20 cellular contexts compared by ENCODE assay signal in genomic region chr1:93148001-93148400, GRCh38.
DNase-seq lines count a peak whose midpoint lies in the region; ATAC-seq and TF ChIP-seq lines count a peak whose summit lies in the region.
"Had no signal": no experiment of that assay in that cellular context is flagged by ENCODE, and none has a peak within 500 bp of the region (broad histone marks: within the 10 kb centered on the region; RNA-seq: fewer than 3 reads in every experiment).

No MANE protein-coding gene starts in this region.

- H3K4me1 Mint-ChIP-seq in memory B cell = peaks cover 2% of the 10 kb centered on the region
- H3K4me1 Mint-ChIP-seq: nephron had no signal

- CTCF ChIA-PET in HEK293T (lab: Yijun Ruan, JAX) = interaction anchor here (0.5 kb wide), 1 partner anchor 776 kb away, joined by 3 read pairs; no protein-coding TSS in a partner anchor

- H3K4me3 ChIP-seq in brain microvascular endothelial cell (ENCODE audit: low read depth, low read length) = no peak overlapping the region
- H3K4me3 ChIP-seq: lung, psoas muscle, stomach, uterus had no signal

- H3K27ac Mint-ChIP-seq in memory B cell = peak overlapping the region; percentile 56

- DNase-seq in AG08395 (ENCODE audit: low spot score) (peak; percentile 9), GM04503 (ENCODE audit: low read depth) (peak; percentile 4), brain microvascular endothelial cell (peak; percentile 60), memory B cell (ENCODE audit: low spot score in 2 of 2) (no peak), HEK293T (ENCODE audit: extremely low spot score) (no peak), NCI-H526 treated with DMSO at 0.1 percent for 48 hours (lab: John Stamatoyannopoulos, UW) (no peak), GM10266 (ENCODE audit: extremely low spot score) (no peak)
- DNase-seq: activated CD4-positive, alpha-beta T cell treated with anti-CD3 and anti-CD28 coated beads, Interleukin-2, amount 50 U/mL, for 1 hour; AML-193; amniotic stem cell; immature natural killer cell; NCI-H69; psoas muscle; stimulated activated CD4-positive, alpha-beta T cell treated with anti-CD3 and anti-CD28 coated beads, Interleukin-15, amount 100 ng/mL, for 24 hours; stomach; uterus had no signal

- no peaks in the 10 kb centered on the region for H3K27me3 ChIP-seq in brain microvascular endothelial cell (replicated peaks)
- H3K27me3 ChIP-seq: stomach, uterus had no signal

- H3K4me3 Mint-ChIP-seq in memory B cell = no peak overlapping the region
- H3K4me3 Mint-ChIP-seq: immature natural killer cell, nephron had no signal

- H3K36me3 Mint-ChIP-seq in memory B cell = peaks cover 21% of the 10 kb centered on the region

- in situ Hi-C loops in brain microvascular endothelial cell (cut with HindIII; ENCODE audit: low pct_ligation_motif_present, low sequenced_read_pairs) = no loop called here

- no peak for ATAC-seq in memory B cell (ENCODE audit: low read depth)
- ATAC-seq in GM18907 (IDR thresholded peaks at IDR 0.05; ENCODE audit: unreplicated experiment) = no peak
- ATAC-seq: Panc1 had no signal

- no peaks in the 10 kb centered on the region for H3K27me3 Mint-ChIP-seq in memory B cell

- TF ChIP-seq CTCF in brain microvascular endothelial cell (IDR thresholded peaks at IDR 0.05; ENCODE audit: low read depth, low read length, missing control alignments) (no peak), GM10266 (IDR thresholded peaks at IDR 0.05; ENCODE audit: control insufficient read depth, insufficient read depth, low read depth, missing control alignments) (no peak)

- POLR2A ChIA-PET in HEK293T (lab: Yijun Ruan, JAX) = no interaction called here

- H3K36me3 ChIP-seq in brain microvascular endothelial cell (replicated peaks) = peaks cover 3% of the 10 kb centered on the region
- H3K36me3 ChIP-seq: uterus had no signal

- no peaks in the 10 kb centered on the region for H3K9me3 Mint-ChIP-seq in memory B cell
- H3K9me3 Mint-ChIP-seq: immature natural killer cell, nephron had no signal

- H3K27ac ChIP-seq in brain microvascular endothelial cell = no peak overlapping the region
- H3K27ac ChIP-seq: psoas muscle, stomach, uterus had no signal

TF ChIP-seq in HEK293T, 16 proteins besides CTCF, POLR2A, EP300 and RAD21:
- TF ChIP-seq FOXM1 (IDR thresholded peaks at IDR 0.05; ENCODE audit: borderline replicate concordance) = no peak
- TF ChIP-seq ELF4 (IDR thresholded peaks at IDR 0.05) = no peak
- TF ChIP-seq LEF1 (IDR thresholded peaks at IDR 0.05; ENCODE audit: borderline replicate concordance) = no peak
- TF ChIP-seq SP1 (IDR thresholded peaks at IDR 0.05) = no peak
- no peak for TF ChIP-seq L3MBTL2 (conservative IDR thresholded peaks at IDR 0.05)
- TF ChIP-seq PKNOX1 (IDR thresholded peaks at IDR 0.05) = no peak
- TF ChIP-seq NFRKB (IDR thresholded peaks at IDR 0.05) = no peak

Comparison
In these comparisons a context has a peak if more than half of its experiments do, and no peak if none do; other contexts are left out.
1. DNase-seq: peak in AG08395 (single experiment), GM04503 (single experiment) and brain microvascular endothelial cell (single experiment); none in memory B cell (0 of 2), HEK293T (single experiment), NCI-H526 treated with DMSO at 0.1 percent for 48 hours (single experiment) and GM10266 (single experiment).